ENCODE assay signal across 8 cellular contexts in genomic region chr6:136607932-136608772, GRCh38. TPM values are rescaled to one million over a fixed set of nuclear protein-coding genes. Genes with fewer than 3 reads are reported as not detected.
A peak's percentile ranks its signal among the peaks of the same experiment; 100 is the strongest.
DNase-seq lines count a peak whose midpoint lies in the region; ATAC-seq and TF ChIP-seq lines count a peak whose summit lies in the region.

No MANE protein-coding gene starts in this region.

- no peaks in the 10 kb centered on the region for H3K4me1 ChIP-seq in effector memory CD4-positive, alpha-beta T cell (ENCODE audit: control insufficient read depth, insufficient read depth, low read length, poor library complexity, severe bottlenecking)
- peaks cover 14% of the 10 kb centered on the region for H3K4me1 ChIP-seq in mucosa of descending colon (ENCODE audit: low read depth)

- TF ChIP-seq CTCF in mucosa of descending colon (IDR thresholded peaks at IDR 0.05) = peak; percentile 65

- no peak overlapping the region for H3K27ac ChIP-seq in effector memory CD4-positive, alpha-beta T cell (ENCODE audit: insufficient read depth, low read length, poor library complexity, severe bottlenecking)

- peaks cover 32% of the 10 kb centered on the region for H3K36me3 ChIP-seq in effector memory CD4-positive, alpha-beta T cell (ENCODE audit: control insufficient read depth, insufficient read depth, low read length)
- no peaks in the 10 kb centered on the region for H3K36me3 ChIP-seq in mucosa of descending colon (ENCODE audit: low read depth)

- no peaks in the 10 kb centered on the region for H3K9me3 ChIP-seq in effector memory CD4-positive, alpha-beta T cell (ENCODE audit: control insufficient read depth, low read length)
- H3K9me3 ChIP-seq in mucosa of descending colon = no peaks in the 10 kb centered on the region

- no peak overlapping the region for H3K4me3 ChIP-seq in effector memory CD4-positive, alpha-beta T cell (ENCODE audit: insufficient read depth, low read depth, low read length, poor library complexity, severe bottlenecking)
- no peak overlapping the region for H3K4me3 ChIP-seq in mucosa of descending colon

- no peaks in the 10 kb centered on the region for H3K27me3 ChIP-seq in effector memory CD4-positive, alpha-beta T cell (replicated peaks; ENCODE audit: control insufficient read depth, insufficient read depth, low read length, poor library complexity, severe bottlenecking)

- DNase-seq in AG08396 (ENCODE audit: low spot score) (peak; percentile 30), NCI-H524 treated with DMSO at 0.1 percent for 48 hours (lab: John Stamatoyannopoulos, UW) (peak; percentile 4), mucosa of descending colon (peak; percentile 55 to 90 (median 65))
- peak; percentile 92 for DNase-seq in activated CD4-positive, alpha-beta T cell treated with anti-CD3 and anti-CD28 coated beads, Interleukin-2, amount 50 U/mL, for 48 hours
- peak; percentile 50 to 69 (median 56) for DNase-seq in effector memory CD4-positive, alpha-beta T cell
- peak; percentile 56 to 61 for DNase-seq in stimulated activated CD8-positive, alpha-beta memory T cell treated with anti-CD3 and anti-CD28 coated beads, Interleukin-7, amount 100 ng/mL, for 4 hours (ENCODE audit: low read depth in 2 of 2)

- ATAC-seq in GM18511 (IDR thresholded peaks at IDR 0.05; ENCODE audit: unreplicated experiment) = peak; percentile 91
- ATAC-seq in HG03060 (IDR thresholded peaks at IDR 0.05; ENCODE audit: low read depth, unreplicated experiment) = peak; percentile 51
- peak; percentile 73 for ATAC-seq in mucosa of descending colon

- intact Hi-C loops in mucosa of descending colon (cut with DNase I, micrococcal nuclease) = no loop called here

RNA-seq across cellular contexts. Expression of gene MAP7, which starts 57.9 kb away (rescaled TPM):
- 10 to 100 TPM; 28.4 to 80.5 (median 68.6) TPM for total RNA-seq in mucosa of descending colon

Comparison
In these comparisons a context has a peak if more than half of its experiments do, and no peak if none do; other contexts are left out.
1. DNase-seq: peak in every context shown above with its lines; median percentile 92 in activated CD4-positive, alpha-beta T cell treated with anti-CD3 and anti-CD28 coated beads, Interleukin-2, amount 50 U/mL, for 48 hours; 65 in mucosa of descending colon; 58 in stimulated activated CD8-positive, alpha-beta memory T cell treated with anti-CD3 and anti-CD28 coated beads, Interleukin-7, amount 100 ng/mL, for 4 hours; 56 in effector memory CD4-positive, alpha-beta T cell; 30 in AG08396; 4 in NCI-H524 treated with DMSO at 0.1 percent for 48 hours.